ENCODE assay signal across 8 cellular contexts in genomic region chr15:59104912-59105732, GRCh38. TPM values are rescaled to one million over a fixed set of nuclear protein-coding genes. Genes with fewer than 3 reads are reported as not detected.
DNase-seq lines count a peak whose midpoint lies in the region; ATAC-seq and TF ChIP-seq lines count a peak whose summit lies in the region.

TSS of gene CCNB2 (plus strand) at chr15:59105146. CDS start at chr15:59105269, 123 bp downstream.

- no peaks in the 10 kb centered on the region for H3K36me3 Mint-ChIP-seq in activated T-cell treated with anti-CD3 and anti-CD28 coated beads, Interleukin-2, amount 50 U/mL, for 4 hours (ENCODE audit: insufficient read depth)

- H3K9ac ChIP-seq in DND-41 (ENCODE audit: low read depth, low read length), result peak within 1 kb of the TSS; percentile 93

- peak within 1 kb of the TSS; percentile 95 for H3K27ac ChIP-seq in DND-41 (ENCODE audit: low read length)
- peak within 1 kb of the TSS; percentile 94 for H3K27ac ChIP-seq in KOPT-K1 (ENCODE audit: low read depth, low read length, poor library complexity, severe bottlenecking)
- peak within 1 kb of the TSS in 3 of 4 donors; percentile 6 to 49 (median 32) for H3K27ac ChIP-seq in Peyer's patch
- H3K27ac ChIP-seq in esophagus muscularis mucosa (replicated peaks in 1 of 4), result peak within 1 kb of the TSS in 3 of 4 donors; percentile 23 to 47 (median 34)

- H3K27me3 ChIP-seq in DND-41 (ENCODE audit: insufficient read depth, low read length, poor library complexity) (no peaks in the 10 kb centered on the region), Peyer's patch (no peaks in the 10 kb centered on the region), esophagus muscularis mucosa (no peaks in the 10 kb centered on the region)

- H3K9me3 Mint-ChIP-seq in activated T-cell treated with anti-CD3 and anti-CD28 coated beads, Interleukin-2, amount 50 U/mL, for 4 hours, result no peaks in the 10 kb centered on the region

- H3K4me1 ChIP-seq in DND-41 (ENCODE audit: insufficient read depth, low read length) (peaks cover 44% of the 10 kb centered on the region), Peyer's patch (peaks cover 0 to 7% (median 0%) of the 10 kb centered on the region in 4 donors), esophagus muscularis mucosa (peaks cover 4 to 15% (median 13%) of the 10 kb centered on the region in 4 donors)

- no peaks in the 10 kb centered on the region for H3K27me3 Mint-ChIP-seq in activated T-cell treated with anti-CD3 and anti-CD28 coated beads, Interleukin-2, amount 50 U/mL, for 4 hours (ENCODE audit: low read depth)

- 0 out of 2 replicates have a peak, but pooled peaks cover 4% of the 10 kb centered on the region for H4K20me1 ChIP-seq in DND-41 (ENCODE audit: insufficient read depth, low read length)

- H3K4me1 Mint-ChIP-seq in activated T-cell treated with anti-CD3 and anti-CD28 coated beads, Interleukin-2, amount 50 U/mL, for 4 hours (ENCODE audit: low read depth), result peaks cover 9% of the 10 kb centered on the region

- under 1% methylated on average over 26 of the region's 57 CpGs for WGBS in esophagus muscularis mucosa

- TF ChIP-seq POLR2A in Peyer's patch (IDR thresholded peaks at IDR 0.05) (no peak), esophagus muscularis mucosa (IDR thresholded peaks at IDR 0.05; ENCODE audit: low read depth) (no peak)

- peak; percentile 97 for ATAC-seq in DND-41 (ENCODE audit: insufficient read depth, low read depth)
- peak; percentile 94 for ATAC-seq in GM21825 (IDR thresholded peaks at IDR 0.05; ENCODE audit: unreplicated experiment)
- peak; percentile 100 for ATAC-seq in activated T-cell treated with anti-CD3 and anti-CD28 coated beads, Interleukin-2, amount 50 U/mL, for 4 hours

- peak within 1 kb of the TSS; percentile 91 for H3K4me3 Mint-ChIP-seq in activated T-cell treated with anti-CD3 and anti-CD28 coated beads, Interleukin-2, amount 50 U/mL, for 4 hours

- TF ChIP-seq CTCF in DND-41 (IDR thresholded peaks at IDR 0.05; ENCODE audit: borderline replicate concordance, extremely low read depth, low read length, poor library complexity, severe bottlenecking) (no peak), Peyer's patch (IDR thresholded peaks at IDR 0.05) (no peak), esophagus muscularis mucosa (IDR thresholded peaks at IDR 0.05) (no peak)

- H3K4me3 ChIP-seq in DND-41 (ENCODE audit: low read depth in 1 of 2, low read length in 2 of 2) (peak within 1 kb of the TSS; percentile 76 to 85), Peyer's patch (peak within 1 kb of the TSS; percentile 47 to 86 (median 71)), esophagus muscularis mucosa (peak within 1 kb of the TSS; percentile 57 to 68 (median 58))

- peaks cover 50% of the 10 kb centered on the region for H3K79me2 ChIP-seq in DND-41 (ENCODE audit: insufficient read depth, low read length)

- TF ChIP-seq EP300 in esophagus muscularis mucosa (IDR thresholded peaks at IDR 0.05), result no peak

- intact Hi-C loops in esophagus muscularis mucosa (cut with DNase I), result loop anchor here (5.0 to 10.0 kb wide), 2 partner anchors 118 to 390 kb away; partner anchors contain the start of gene RNF111

- peak within 1 kb of the TSS; percentile 94 for H2AFZ ChIP-seq in DND-41 (ENCODE audit: low read depth, low read length)

- H3K4me2 ChIP-seq in DND-41 (ENCODE audit: insufficient read depth, low read length), result peak within 1 kb of the TSS; percentile 80

- peak; percentile 89 for DNase-seq in DND-41
- peak; percentile 81 to 93 (median 90) for DNase-seq in Peyer's patch
- DNase-seq in activated T-cell treated with anti-CD3 and anti-CD28 coated beads, Interleukin-2, amount 50 U/mL, for 4 hours, result peak; percentile 73
- DNase-seq in esophagus muscularis mucosa (ENCODE audit: extremely low spot score), result peak; percentile 95
- DNase-seq in myocyte (ENCODE audit: low read depth), result peak; percentile 97
- DNase-seq in stimulated activated CD8-positive, alpha-beta memory T cell treated with anti-CD3 and anti-CD28 coated beads, Interleukin-7, amount 100 ng/mL, for 4 hours (ENCODE audit: low read depth in 2 of 2), result peak; percentile 64 to 68

- H3K36me3 ChIP-seq in DND-41 (ENCODE audit: insufficient read depth, low read length), result peaks cover 32% of the 10 kb centered on the region
- H3K36me3 ChIP-seq in KOPT-K1 (ENCODE audit: insufficient read depth, low read length), result peaks cover 36% of the 10 kb centered on the region
- H3K36me3 ChIP-seq in Peyer's patch, result peaks cover 0 to 4% (median 0%) of the 10 kb centered on the region in 3 donors
- peaks cover 0 to 6% (median 2%) of the 10 kb centered on the region in 4 donors for H3K36me3 ChIP-seq in esophagus muscularis mucosa

- H3K9me3 ChIP-seq in DND-41 (ENCODE audit: insufficient read depth, low read length, severe bottlenecking), result no peaks in the 10 kb centered on the region
- no peaks in the 10 kb centered on the region for H3K9me3 ChIP-seq in KOPT-K1 (ENCODE audit: insufficient read depth, low read length, poor library complexity, severe bottlenecking)
- no peaks in the 10 kb centered on the region for H3K9me3 ChIP-seq in Peyer's patch
- H3K9me3 ChIP-seq in esophagus muscularis mucosa, result no peaks in the 10 kb centered on the region

RNA-seq across cellular contexts. Expression of gene CCNB2, which starts in this region (rescaled TPM):
- total RNA-seq in Peyer's patch, result 10 to 100 TPM in 1 of 4 donors, 1 to 10 TPM in 3; 5.2 to 18.2 (median 8.2) TPM
- total RNA-seq in activated T-cell treated with anti-CD3 and anti-CD28 coated beads, Interleukin-2, amount 50 U/mL, for 4 hours, result 1 to 10 TPM; 1.8 to 2.7 (median 2.3) TPM
- total RNA-seq in esophagus muscularis mucosa, result 1 to 10 TPM in 1 of 4 donors, not detected in 3; 1.6 TPM
- total RNA-seq in myocyte, result 1.4 and 2.1 TPM in 2 replicates
- 0.72 TPM for polyA plus RNA-seq in myocyte (2012)

Comparison
In these comparisons a context has a peak if more than half of its experiments do, and no peak if none do; other contexts are left out.
1. Peak in every context shown above with its lines: DNase-seq, ATAC-seq, H3K4me3 ChIP-seq and H3K27ac ChIP-seq.
2. H3K27ac ChIP-seq: peak in every context shown above with its lines; median percentile 95 in DND-41; 94 in KOPT-K1; 34 in esophagus muscularis mucosa; 32 in Peyer's patch.